21 cellular contexts compared by ENCODE assay signal in the genomic region with DNA sequence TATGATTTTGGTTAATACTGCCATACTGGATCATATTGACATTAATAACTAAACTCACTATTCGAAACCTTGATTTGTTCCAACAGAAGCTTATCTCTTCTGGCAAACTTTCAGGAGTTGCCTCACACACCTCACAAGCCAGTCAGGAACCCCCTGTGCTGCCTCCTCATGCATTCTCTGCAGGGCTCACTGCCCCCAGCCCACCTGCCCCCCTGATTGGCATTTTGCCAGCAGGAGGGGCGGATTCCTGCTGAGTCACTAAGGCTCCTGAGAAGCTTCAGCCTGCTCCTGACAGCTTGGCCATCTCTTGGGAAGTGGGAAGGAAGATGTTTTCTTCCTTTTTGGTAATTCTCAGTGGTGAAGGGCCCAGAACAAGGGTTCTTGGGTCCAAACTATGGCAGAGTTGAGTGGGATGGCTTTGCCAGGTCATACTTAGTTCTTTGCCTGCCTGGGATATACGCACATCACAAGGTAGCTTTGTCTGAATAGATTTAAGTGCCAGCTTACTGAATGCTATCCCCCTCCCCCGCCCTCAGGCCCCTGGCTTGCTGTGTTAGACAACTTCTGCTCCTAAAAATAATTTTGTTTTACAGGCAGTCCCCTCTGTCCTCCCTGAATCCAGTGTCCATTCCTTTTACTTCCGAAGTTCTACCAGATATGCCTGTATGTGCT. TPM values are rescaled to one million over a fixed set of nuclear protein-coding genes. Genes with fewer than 3 reads are reported as not detected.
DNase-seq lines count a peak whose midpoint lies in the region; ATAC-seq and TF ChIP-seq lines count a peak whose summit lies in the region.
"Had no signal": no experiment of that assay in that cellular context is flagged by ENCODE, and none has a peak within 500 bp of the region (broad histone marks: within the 10 kb centered on the region; RNA-seq: fewer than 3 reads in every experiment).

No MANE protein-coding gene starts in this region.

- H4K5ac ChIP-seq in mesendoderm (ENCODE audit: low read length), result no peak overlapping the region

- H3K9ac ChIP-seq in mesendoderm (ENCODE audit: low read length), result no peak overlapping the region

- H3K56ac ChIP-seq in mesendoderm (ENCODE audit: low read length), result no peak overlapping the region

- CTCF ChIA-PET in BJ (lab: Yijun Ruan, JAX), result no interaction called here

- H3K23ac ChIP-seq in mesendoderm (ENCODE audit: low read length), result no peak overlapping the region

- no peak overlapping the region for H4K8ac ChIP-seq in mesendoderm (ENCODE audit: low read depth, low read length)

- peak; percentile 0 for DNase-seq in BJ (ENCODE audit: low read depth)
- DNase-seq in DMS79 treated with DMSO at 0.1 percent for 48 hours (lab: John Stamatoyannopoulos, UW), result peak; percentile 23
- DNase-seq in adrenal gland, result peak in 6 of 7 donors; percentile 15 to 24 (median 20)
- DNase-seq in mesendoderm, result peak; percentile 59
- DNase-seq in AG08396 (ENCODE audit: low spot score), result no peak
- DNase-seq: activated B cell treated with CpG ODN at 0.5 μM for 24 hours; activated CD4-positive, alpha-beta memory T cell treated with anti-CD3 and anti-CD28 coated beads, Interleukin-2, amount 10 ng/mL, durations not matched to agents 7 days and 5 days; activated naive CD4-positive, alpha-beta T cell treated with Interleukin-2 at 50 U/mL for 16 hours; amygdala; caudate nucleus; foreskin fibroblast; left cardiac atrium; Peyer's patch; small intestine; stimulated activated naive CD4-positive, alpha-beta T cell treated with Interleukin-2 at 50 U/mL for 16 hours had no signal

- H3K9me3 ChIP-seq in adrenal gland (replicated peaks in 1 of 3), result no peaks in the 10 kb centered on the region
- H3K9me3 ChIP-seq: Peyer's patch, SJSA1 had no signal

- intact Hi-C loops in adrenal gland (cut with DNase I), result no loop called here

- no peak overlapping the region for H2BK5ac ChIP-seq in mesendoderm (ENCODE audit: low read length)

- no peaks in the 10 kb centered on the region for H3K27me3 ChIP-seq in BJ (ENCODE audit: control insufficient read depth, insufficient read depth, low read length)
- no peaks in the 10 kb centered on the region for H3K27me3 ChIP-seq in adrenal gland
- H3K27me3 ChIP-seq in mesendoderm (ENCODE audit: insufficient read depth, low read length, poor library complexity), result no peaks in the 10 kb centered on the region
- H3K27me3 ChIP-seq: Peyer's patch, SJSA1 had no signal

- no peak overlapping the region for H3K4ac ChIP-seq in mesendoderm (ENCODE audit: low read depth, low read length)

- no peak for TF ChIP-seq POLR2A in adrenal gland (IDR thresholded peaks at IDR 0.05)

- peak overlapping the region; percentile 15 for H3K18ac ChIP-seq in mesendoderm (ENCODE audit: low read length)

- no peak overlapping the region for H2AK5ac ChIP-seq in mesendoderm (ENCODE audit: low read length)

- WGBS in adrenal gland, 4 donors, result 67 to 74% (median 70%) methylated on average over 5 of the region's 5 CpGs
- WGBS in mesendoderm (ENCODE audit: extremely low coverage, insufficient coverage, low lambda C conversion rate), result no CpG with 5 or more reads among the region's 5 CpGs

- H3K27ac ChIP-seq in adrenal gland (no peak overlapping the region), mesendoderm (ENCODE audit: low read depth, low read length) (no peak overlapping the region)
- H3K27ac ChIP-seq: epithelial cell of prostate, Peyer's patch, SJSA1 had no signal

- peak overlapping the region; percentile 31 for H2BK120ac ChIP-seq in mesendoderm (ENCODE audit: low read depth, low read length)

- no peaks in the 10 kb centered on the region for H3K79me2 ChIP-seq in mesendoderm (ENCODE audit: control insufficient read depth, insufficient read depth, low read length)

- ATAC-seq in HG03097 (IDR thresholded peaks at IDR 0.05; ENCODE audit: low FRiP score, unreplicated experiment) (no peak), HG02884 (IDR thresholded peaks at IDR 0.05; ENCODE audit: unreplicated experiment) (no peak)
- ATAC-seq: left cardiac atrium had no signal

- no peaks in the 10 kb centered on the region for H3K79me1 ChIP-seq in mesendoderm (ENCODE audit: low read length)

- no peaks in the 10 kb centered on the region for H3K36me3 ChIP-seq in BJ (ENCODE audit: control insufficient read depth, insufficient read depth, low read length)
- H3K36me3 ChIP-seq in adrenal gland (replicated peaks in 1 of 2), result no peaks in the 10 kb centered on the region
- no peaks in the 10 kb centered on the region for H3K36me3 ChIP-seq in mesendoderm (ENCODE audit: control insufficient read depth, insufficient read depth, low read length)
- H3K36me3 ChIP-seq: Peyer's patch, SJSA1 had no signal

- H2BK15ac ChIP-seq in mesendoderm (replicated peaks; ENCODE audit: low read depth), result no peak overlapping the region

- TF ChIP-seq CTCF in BJ (IDR thresholded peaks at IDR 0.05; ENCODE audit: insufficient read depth, low read depth, low read length), result no peak
- no peak for TF ChIP-seq CTCF in adrenal gland (IDR thresholded peaks at IDR 0.05)

- H3K4me2 ChIP-seq in mesendoderm (ENCODE audit: low read length), result no peak overlapping the region

- POLR2A ChIA-PET in BJ (lab: Charles Lee), result no interaction called here

- H3K4me1 ChIP-seq in adrenal gland (replicated peaks in 1 of 2) (no peaks in the 10 kb centered on the region), mesendoderm (ENCODE audit: control insufficient read depth, low read depth, low read length) (peaks cover 2% of the 10 kb centered on the region)
- H3K4me1 ChIP-seq: Peyer's patch, SJSA1 had no signal

- H3K4me3 ChIP-seq in BJ (ENCODE audit: low read depth, low read length) (no peak overlapping the region), adrenal gland (no peak overlapping the region), mesendoderm (ENCODE audit: low read length) (no peak overlapping the region)
- H3K4me3 ChIP-seq: Peyer's patch, SJSA1 had no signal

RNA-seq across cellular contexts. Expression of a gene that starts 31.4 kb away (rescaled TPM):
- polyA plus RNA-seq in BJ (2011; rRNA removed) (0.02 TPM in 1 of 2 replicates, not detected in the other), adrenal gland (1 to 10 TPM in 2 of 3 donors, under 1 TPM in 1; 0.32 to 4.0 (median 1.5) TPM)
- polyA minus RNA-seq in BJ (2011; rRNA and poly(A)+ RNA removed), result 0.10 TPM in 1 of 2 replicates, not detected in the other
- total RNA-seq in adrenal gland, result 1 to 10 TPM in 6 of 8 donors, under 1 TPM in 2; 0.50 to 3.3 (median 1.7) TPM
- polyA plus RNA-seq in mesendoderm (2013, experiment 1 of 2), result 5.3 TPM
- 5.1 TPM for polyA plus RNA-seq in mesendoderm (2013, experiment 2 of 2)
- total RNA-seq: activated B cell treated with CpG ODN at 0.5 μM for 24 hours; pulmonary artery endothelial cell; T-helper 2 cell treated with Interferon-gamma antibody and Interleukin-4, amounts not matched to agents 100 ng/mL and 5 ng/mL, for 36 hours had no signal
